In the genomic region with DNA sequence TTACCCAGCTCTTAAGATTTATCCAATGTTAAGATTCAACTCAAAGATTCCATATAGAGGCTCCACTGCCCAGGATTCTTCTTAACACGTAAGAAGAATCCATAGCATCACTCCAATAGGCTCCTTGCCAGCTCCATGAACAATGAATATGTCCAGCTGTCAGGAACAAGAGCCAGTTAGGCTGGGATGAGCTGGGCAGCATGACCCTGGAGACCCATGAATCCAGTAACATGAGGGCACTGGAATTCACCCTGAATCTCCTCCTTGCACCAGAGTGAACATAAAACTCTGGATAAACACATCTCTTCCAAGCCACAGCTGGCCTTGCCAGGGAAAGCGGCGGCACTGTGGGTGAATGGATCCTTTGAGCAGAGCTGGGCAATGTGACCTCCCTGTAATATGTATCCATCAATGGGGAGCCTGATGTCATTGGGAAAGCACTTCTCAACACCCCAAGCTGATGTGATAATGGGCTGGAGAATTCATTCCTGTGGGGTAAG, we compare ENCODE assay signal across 1 cellular context.
TF ChIP-seq lines count a peak whose summit lies in the region.

No MANE protein-coding gene starts in this region.

TF ChIP-seq in HepG2, 621 proteins besides CTCF, POLR2A, EP300 and RAD21:
- TF ChIP-seq U2AF2 (IDR thresholded peaks at IDR 0.05; ENCODE audit: low read depth, low read length): no peak
- no peak for TF ChIP-seq JUN (CRISPR knock-in tag; IDR thresholded peaks at IDR 0.05)
- TF ChIP-seq DPF2 (CRISPR knock-in tag; IDR thresholded peaks at IDR 0.05; ENCODE audit: borderline replicate concordance, low read depth): no peak
- no peak for TF ChIP-seq ZNF432 (CRISPR knock-in tag; IDR thresholded peaks at IDR 0.05; ENCODE audit: borderline replicate concordance)
- no peak for TF ChIP-seq HMG20B (CRISPR knock-in tag; conservative IDR thresholded peaks at IDR 0.05)
- TF ChIP-seq ZNF83 (CRISPR knock-in tag; IDR thresholded peaks at IDR 0.05; ENCODE audit: borderline replicate concordance): no peak
- TF ChIP-seq, protein P1, sequence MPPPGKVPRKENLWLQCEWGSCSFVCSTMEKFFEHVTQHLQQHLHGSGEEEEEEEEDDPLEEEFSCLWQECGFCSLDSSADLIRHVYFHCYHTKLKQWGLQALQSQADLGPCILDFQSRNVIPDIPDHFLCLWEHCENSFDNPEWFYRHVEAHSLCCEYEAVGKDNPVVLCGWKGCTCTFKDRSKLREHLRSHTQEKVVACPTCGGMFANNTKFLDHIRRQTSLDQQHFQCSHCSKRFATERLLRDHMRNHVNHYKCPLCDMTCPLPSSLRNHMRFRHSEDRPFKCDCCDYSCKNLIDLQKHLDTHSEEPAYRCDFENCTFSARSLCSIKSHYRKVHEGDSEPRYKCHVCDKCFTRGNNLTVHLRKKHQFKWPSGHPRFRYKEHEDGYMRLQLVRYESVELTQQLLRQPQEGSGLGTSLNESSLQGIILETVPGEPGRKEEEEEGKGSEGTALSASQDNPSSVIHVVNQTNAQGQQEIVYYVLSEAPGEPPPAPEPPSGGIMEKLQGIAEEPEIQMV (CRISPR knock-in tag; IDR thresholded peaks at IDR 0.05; ENCODE audit: low read depth): no peak
- no peak for TF ChIP-seq TP53 (CRISPR knock-in tag; conservative IDR thresholded peaks at IDR 0.05)
- no peak for TF ChIP-seq ZC3H13 (CRISPR knock-in tag; IDR thresholded peaks at IDR 0.05)
- TF ChIP-seq SNAI1 (CRISPR knock-in tag; IDR thresholded peaks at IDR 0.05; ENCODE audit: borderline replicate concordance): no peak
- TF ChIP-seq SUZ12 (IDR thresholded peaks at IDR 0.05; ENCODE audit: low read depth, low read length): no peak
- no peak for TF ChIP-seq ZNF24 (IDR thresholded peaks at IDR 0.05)
- TF ChIP-seq SMYD3 (CRISPR knock-in tag; IDR thresholded peaks at IDR 0.05): no peak
- TF ChIP-seq, protein P2, sequence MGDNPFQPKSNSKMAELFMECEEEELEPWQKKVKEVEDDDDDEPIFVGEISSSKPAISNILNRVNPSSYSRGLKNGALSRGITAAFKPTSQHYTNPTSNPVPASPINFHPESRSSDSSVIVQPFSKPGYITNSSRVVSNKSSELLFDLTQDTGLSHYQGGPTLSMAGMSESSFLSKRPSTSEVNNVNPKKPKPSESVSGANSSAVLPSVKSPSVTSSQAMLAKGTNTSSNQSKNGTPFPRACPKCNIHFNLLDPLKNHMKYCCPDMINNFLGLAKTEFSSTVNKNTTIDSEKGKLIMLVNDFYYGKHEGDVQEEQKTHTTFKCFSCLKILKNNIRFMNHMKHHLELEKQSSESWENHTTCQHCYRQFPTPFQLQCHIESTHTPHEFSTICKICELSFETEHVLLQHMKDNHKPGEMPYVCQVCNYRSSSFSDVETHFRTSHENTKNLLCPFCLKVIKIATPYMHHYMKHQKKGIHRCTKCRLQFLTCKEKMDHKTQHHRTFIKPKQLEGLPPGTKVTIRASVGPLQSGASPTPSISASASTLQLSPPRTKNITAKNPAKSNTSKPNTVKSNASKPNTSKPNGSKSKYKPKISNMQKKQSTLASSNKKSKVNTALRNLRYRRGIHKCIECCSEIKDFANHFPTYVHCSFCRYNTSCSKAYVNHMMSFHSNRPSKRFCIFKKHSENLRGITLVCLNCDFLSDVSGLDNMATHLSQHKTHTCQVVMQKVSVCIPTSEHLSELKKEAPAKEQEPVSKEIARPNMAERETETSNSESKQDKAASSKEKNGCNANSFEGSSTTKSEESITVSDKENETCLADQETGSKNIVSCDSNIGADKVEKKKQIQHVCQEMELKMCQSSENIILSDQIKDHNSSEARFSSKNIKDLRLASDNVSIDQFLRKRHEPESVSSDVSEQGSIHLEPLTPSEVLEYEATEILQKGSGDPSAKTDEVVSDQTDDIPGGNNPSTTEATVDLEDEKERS (CRISPR knock-in tag; IDR thresholded peaks at IDR 0.05): no peak
- TF ChIP-seq ZNF598 (CRISPR knock-in tag; IDR thresholded peaks at IDR 0.05; ENCODE audit: borderline replicate concordance): no peak
- TF ChIP-seq ZNF282 (IDR thresholded peaks at IDR 0.05; ENCODE audit: partially characterized antibody): no peak
- TF ChIP-seq CCDC6 (CRISPR knock-in tag; IDR thresholded peaks at IDR 0.05): no peak
- no peak for TF ChIP-seq MBNL3 (CRISPR knock-in tag; conservative IDR thresholded peaks at IDR 0.05)
